Comparison of ENCODE assay signal across 22 cellular contexts in genomic region chr11:100396281-100396680, GRCh38.
"Had no signal": no experiment of that assay in that cellular context is flagged by ENCODE, and none has a peak within 500 bp of the region (broad histone marks: within the 10 kb centered on the region; RNA-seq: fewer than 3 reads in every experiment).

No MANE protein-coding gene starts in this region.

- H3K9me3 ChIP-seq: SJSA1 had no signal

- H3K27ac ChIP-seq: HL-60, SJSA1, SK-N-MC had no signal

- H3K36me3 ChIP-seq: SJSA1 had no signal

- H3K4me1 ChIP-seq: SJSA1 had no signal

- H3K27me3 ChIP-seq: SJSA1 had no signal

- H3K4me3 ChIP-seq: SJSA1, SK-N-MC had no signal

- DNase-seq: IMR-90, Karpas-422, KG1, MM.1S, NCI-H1092 treated with DMSO at 0.1 percent for 48 hours, NCI-H1436, NCI-H187, NCI-H2029, NCI-H2081 treated with DMSO at 0.1 percent for 48 hours, NCI-H2171, NCI-H226, NCI-H446, NCI-H510A, NCI-H524 treated with DMSO at 0.1 percent for 48 hours, NCI-H69, NCI-H774, Right ventricle myocardium superior, RPMI8226, SIG-M5 had no signal
